In genomic region chr6:42079941-42080464, GRCh38 we compare ENCODE assay signal across 21 cellular contexts. TPM values are rescaled to one million over a fixed set of nuclear protein-coding genes. Genes with fewer than 3 reads are reported as not detected.
DNase-seq lines count a peak whose midpoint lies in the region; ATAC-seq, FAIRE-seq and TF ChIP-seq lines count a peak whose summit lies in the region.
"Had no signal": no experiment of that assay in that cellular context is flagged by ENCODE, and none has a peak within 500 bp of the region (broad histone marks: within the 10 kb centered on the region; RNA-seq: fewer than 3 reads in every experiment).

No MANE protein-coding gene starts in this region.

- H3K27me3 ChIP-seq in HepG2 (ENCODE audit: control insufficient read depth in 1 of 2, insufficient read depth in 2 of 2, low read length in 2 of 2) = no peaks in the 10 kb centered on the region
- no peaks in the 10 kb centered on the region for H3K27me3 ChIP-seq in right lobe of liver
- H3K27me3 ChIP-seq: BE2C had no signal

- H4K20me1 ChIP-seq in HepG2 (ENCODE audit: insufficient read depth, low read length) = no peaks in the 10 kb centered on the region

- TF ChIP-seq CTCF in HepG2 (CRISPR knock-in tag; IDR thresholded peaks at IDR 0.05) (no peak), right lobe of liver (IDR thresholded peaks at IDR 0.05) (no peak), RWPE1 (conservative IDR thresholded peaks at IDR 0.05; ENCODE audit: low read depth) (no peak)

- 96% methylated on average over 10 of the region's 10 CpGs for WGBS in HepG2 (ENCODE audit: low lambda C conversion rate)
- 95% methylated on average over 9 of the region's 10 CpGs for WGBS in right lobe of liver (ENCODE audit: insufficient coverage, low coverage, low lambda C conversion rate, missing lambda C conversion rate)

- TSS peak; percentile 40 for BruUV-seq in HepG2 (replicated peaks; lab: Mats Ljungman, UMichigan)

- H3K9me3 ChIP-seq in HepG2 (ENCODE audit: low read length) = no peaks in the 10 kb centered on the region
- H3K9me3 ChIP-seq in right lobe of liver = no peaks in the 10 kb centered on the region
- H3K9me3 ChIP-seq: BE2C had no signal

- H3K36me3 ChIP-seq in HepG2 (replicated peaks in 1 of 2; ENCODE audit: control insufficient read depth in 1 of 2, insufficient read depth in 2 of 2, low read length in 2 of 2) (peaks cover 8 to 29% of the 10 kb centered on the region in 2 experiments; a peak in 4 of 5 replicates), right lobe of liver (peaks cover 0 to 31% (median 6%) of the 10 kb centered on the region in 4 donors)

- no peak for TF ChIP-seq EP300 in HepG2 (IDR thresholded peaks at IDR 0.05; ENCODE audit: low read depth in 2 of 2, low read length in 2 of 2)
- no peak for TF ChIP-seq EP300 in HepG2 (CRISPR knock-in tag; IDR thresholded peaks at IDR 0.05; ENCODE audit: borderline replicate concordance)

- no peak overlapping the region for H3K4me3 ChIP-seq in HepG2 (replicated peaks in 1 of 3; ENCODE audit: insufficient read depth in 1 of 3, low read depth in 2 of 3, low read length in 3 of 3)
- H3K4me3 ChIP-seq in right lobe of liver = no peak overlapping the region
- H3K4me3 ChIP-seq: GM23248 had no signal

- no peak for TF ChIP-seq POLR2A in HepG2 (IDR thresholded peaks at IDR 0.05; ENCODE audit: insufficient read depth in 1 of 2, low read depth in 2 of 2, low read length in 2 of 2)
- no peak for TF ChIP-seq POLR2A in right lobe of liver (IDR thresholded peaks at IDR 0.05)

- CTCF ChIA-PET in HepG2 (lab: Yijun Ruan, JAX; ENCODE audit: low intra/inter-chr PET ratio, low total read pairs) (no interaction called here), RWPE1 (lab: Yijun Ruan, JAX) (no interaction called here)

- no peak overlapping the region for H2AFZ ChIP-seq in HepG2 (ENCODE audit: low read length)
- H2AFZ ChIP-seq: GM23248 had no signal

- in situ Hi-C loops in HepG2 (cut with HindIII; ENCODE audit: extremely low pct_ligation_motif_present, low pct_unique_long_range_greater_than_20kb) = loop anchor here (5.0 kb wide), 1 partner anchor 87 kb away; no protein-coding TSS in a partner anchor

- H3K4me2 ChIP-seq in HepG2 (ENCODE audit: low read depth, low read length) = no peak overlapping the region

- H3K9ac ChIP-seq in HepG2 (ENCODE audit: insufficient read depth, low read depth, low read length) = no peak overlapping the region
- H3K9ac ChIP-seq: GM23248 had no signal

- H3K27ac ChIP-seq in HepG2 (ENCODE audit: extremely low read length, insufficient read depth, low read length) (no peak overlapping the region), right lobe of liver (no peak overlapping the region), RWPE1 (peak overlapping the region; percentile 17; the same call in 1 of the 2 replicates)
- H3K27ac ChIP-seq: C4-2B, GM23248 had no signal

- TF ChIP-seq RAD21 in HepG2 (CRISPR knock-in tag; IDR thresholded peaks at IDR 0.05) = no peak

- intact Hi-C loops in HepG2 (cut with micrococcal nuclease; ENCODE audit: unreplicated experiment) = no loop called here
- intact Hi-C loops in right lobe of liver (cut with DNase I) = loop anchor here (5.0 kb wide), 2 partner anchors 82 to 87 kb away; no protein-coding TSS in a partner anchor

- no peaks in the 10 kb centered on the region for H3K79me2 ChIP-seq in HepG2 (ENCODE audit: insufficient read depth, low read length)

- POLR2A ChIA-PET in HepG2 (lab: Yijun Ruan, JAX) = interaction anchor here (1.4 kb wide), 1 partner anchor 137 kb away, joined by 3 read pairs; the partner anchor contains the start of gene MRPS10
- POLR2A ChIA-PET in RWPE1 (lab: Yijun Ruan, JAX; ENCODE audit: low non-redundant PET) = no interaction called here

- ATAC-seq in HepG2 (no peak), right lobe of liver (no peak), HG02938 (IDR thresholded peaks at IDR 0.05; ENCODE audit: unreplicated experiment) (no peak)

- H3K4me1 ChIP-seq in HepG2 (ENCODE audit: insufficient read depth, low read length) (no peaks in the 10 kb centered on the region), right lobe of liver (no peaks in the 10 kb centered on the region)
- H3K4me1 ChIP-seq: BE2C had no signal

- DNase-seq in HepG2 (ENCODE audit: low spot score) (no peak), right lobe of liver (no peak), RWPE1 (ENCODE audit: low spot score) (no peak), myocyte (ENCODE audit: low read depth) (peak; percentile 85), activated gamma-delta T cell (lab: John Stamatoyannopoulos, UW) (no peak), RCC 7860 (ENCODE audit: low spot score) (no peak)
- DNase-seq: BE2C; CD4-positive, alpha-beta memory T cell; COR-L47; DMS153; DMS79 treated with DMSO at 0.1 percent for 48 hours; EL; GM23248 had no signal

- FAIRE-seq in HepG2 (lab: Jason Lieb, UNC) (no peak), RCC 7860 (lab: Jason Lieb, UNC) (no peak)
- FAIRE-seq: A204.1, D721Med, G401.6, GM12891, H54, HTR-8/SVneo had no signal

TF ChIP-seq in HepG2, 621 proteins besides CTCF, POLR2A, EP300 and RAD21:
- TF ChIP-seq, protein P1, sequence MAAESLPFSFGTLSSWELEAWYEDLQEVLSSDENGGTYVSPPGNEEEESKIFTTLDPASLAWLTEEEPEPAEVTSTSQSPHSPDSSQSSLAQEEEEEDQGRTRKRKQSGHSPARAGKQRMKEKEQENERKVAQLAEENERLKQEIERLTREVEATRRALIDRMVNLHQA (CRISPR knock-in tag; IDR thresholded peaks at IDR 0.05) = no peak
- TF ChIP-seq ZNF121 (CRISPR knock-in tag; IDR thresholded peaks at IDR 0.05) = no peak
- no peak for TF ChIP-seq ZSCAN25 (CRISPR knock-in tag; IDR thresholded peaks at IDR 0.05)
- no peak for TF ChIP-seq POLR2AphosphoS2 (IDR thresholded peaks at IDR 0.05; ENCODE audit: low read depth, low read length)
- TF ChIP-seq, protein P2, sequence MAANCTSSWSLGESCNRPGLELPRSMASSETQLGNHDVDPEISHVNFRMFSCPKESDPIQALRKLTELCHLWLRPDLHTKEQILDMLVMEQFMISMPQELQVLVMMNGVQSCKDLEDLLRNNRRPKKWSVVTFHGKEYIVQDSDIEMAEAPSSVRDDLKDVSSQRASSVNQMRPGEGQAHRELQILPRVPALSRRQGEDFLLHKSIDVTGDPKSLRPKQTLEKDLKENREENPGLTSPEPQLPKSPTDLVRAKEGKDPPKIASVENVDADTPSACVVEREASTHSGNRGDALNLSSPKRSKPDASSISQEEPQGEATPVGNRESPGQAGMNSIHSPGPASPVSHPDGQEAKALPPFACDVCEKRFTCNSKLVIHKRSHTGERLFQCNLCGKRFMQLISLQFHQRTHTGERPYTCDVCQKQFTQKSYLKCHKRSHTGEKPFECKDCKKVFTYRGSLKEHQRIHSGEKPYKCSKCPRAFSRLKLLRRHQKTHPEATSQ (CRISPR knock-in tag; IDR thresholded peaks at IDR 0.05; ENCODE audit: borderline replicate concordance) = no peak
- TF ChIP-seq HNF4A (CRISPR knock-in tag; IDR thresholded peaks at IDR 0.05) = no peak
- no peak for TF ChIP-seq ZNF619 (CRISPR knock-in tag; IDR thresholded peaks at IDR 0.05)

RNA-seq across cellular contexts. Expression of gene TAF8, which starts 29.7 kb away (rescaled TPM):
- 20.2 and 25.2 TPM in 2 replicates for total RNA-seq in HepG2 (2016; rRNA removed; fragmentation: Illumina TruSeq; extraction: Trizol)
- 5.3 and 5.6 TPM in 2 replicates for total RNA-seq in HepG2 (2016; cell fraction: cytosol; rRNA removed; fragmentation: Illumina TruSeq; extraction: Trizol; ENCODE audit: low read depth)
- total RNA-seq in HepG2 (2016; cell fraction: insoluble cytoplasmic fraction; rRNA removed; fragmentation: Illumina TruSeq; extraction: Trizol) = 18.4 and 26.1 TPM in 2 replicates
- total RNA-seq in HepG2 (2016; cell fraction: membrane; rRNA removed; fragmentation: Illumina TruSeq; extraction: Trizol) = 7.7 and 11.1 TPM in 2 replicates
- total RNA-seq in HepG2 (2016; cell fraction: nucleus; rRNA removed; fragmentation: Illumina TruSeq; extraction: Trizol) = 25.6 and 26.1 TPM in 2 replicates
- polyA plus RNA-seq in HepG2 (2011; rRNA removed) = 23.8 and 25.8 TPM in 2 replicates
- polyA plus RNA-seq in HepG2 (2011; cell fraction: cytosol; rRNA removed) = 14.5 and 19.7 TPM in 2 replicates
- polyA plus RNA-seq in HepG2 (2011; cell fraction: nucleus; rRNA removed) = 30.8 and 36.5 TPM in 2 replicates
- 8.9 and 11.5 TPM in 2 replicates for polyA plus RNA-seq in HepG2 (2012)
- 2.2 and 2.4 TPM in 2 replicates for polyA plus RNA-seq in HepG2 (2016; cell fraction: cytosol; fragmentation: Illumina TruSeq; extraction: Trizol; ENCODE audit: low read depth)
- polyA plus RNA-seq in HepG2 (2016; cell fraction: insoluble cytoplasmic fraction; fragmentation: Illumina TruSeq; extraction: Trizol; ENCODE audit: low read depth) = 11.5 and 15.5 TPM in 2 replicates
- polyA plus RNA-seq in HepG2 (2016; cell fraction: membrane; fragmentation: Illumina TruSeq; extraction: Trizol; ENCODE audit: low read depth) = 2.5 and 3.1 TPM in 2 replicates
- polyA plus RNA-seq in HepG2 (2016; cell fraction: nucleus; fragmentation: Illumina TruSeq; extraction: Trizol; ENCODE audit: insufficient read depth, low read depth) = 23.7 and 26.1 TPM in 2 replicates
- 73.6 and 87.5 TPM in 2 replicates for polyA minus RNA-seq in HepG2 (2011; rRNA and poly(A)+ RNA removed; ENCODE audit: low replicate concordance)
- polyA minus RNA-seq in HepG2 (2011; cell fraction: cytosol; rRNA and poly(A)+ RNA removed) = 12.6 and 13.8 TPM in 2 replicates
- 74.5 and 84.5 TPM in 2 replicates for polyA minus RNA-seq in HepG2 (2011; cell fraction: nucleus; rRNA and poly(A)+ RNA removed)
- 10 to 100 TPM in 4 of 6 experiments, 1 to 10 TPM in 2; 6.7 to 14.7 (median 11.9) TPM for total RNA-seq in right lobe of liver
- total RNA-seq in myocyte = 18.9 and 25.1 TPM in 2 replicates
- polyA plus RNA-seq in myocyte (2012) = 10.4 TPM
